In genomic region chr1:243842154-243842553, GRCh38 we compare ENCODE assay signal across 23 cellular contexts. TPM values are rescaled to one million over a fixed set of nuclear protein-coding genes. Genes with fewer than 3 reads are reported as not detected.
A peak's percentile ranks its signal among the peaks of the same experiment; 100 is the strongest.
DNase-seq lines count a peak whose midpoint lies in the region; ATAC-seq, FAIRE-seq and TF ChIP-seq lines count a peak whose summit lies in the region.
"Had no signal": no experiment of that assay in that cellular context is flagged by ENCODE, and none has a peak within 500 bp of the region (broad histone marks: within the 10 kb centered on the region; RNA-seq: fewer than 3 reads in every experiment).

No MANE protein-coding gene starts in this region.

- peak overlapping the region; percentile 23 for H3K4me3 ChIP-seq in CD4-positive, CD25-positive, alpha-beta regulatory T cell (ENCODE audit: low read depth, low read length)
- no peak overlapping the region for H3K4me3 ChIP-seq in brain microvascular endothelial cell (ENCODE audit: low read depth, low read length)
- no peak overlapping the region for H3K4me3 ChIP-seq in osteoblast (ENCODE audit: insufficient read depth, low read length)
- H3K4me3 ChIP-seq: GM23338, neural progenitor cell, spleen had no signal

- peak overlapping the region; percentile 52 for H3K27ac ChIP-seq in CD4-positive, CD25-positive, alpha-beta regulatory T cell (ENCODE audit: insufficient read depth, low read length, poor library complexity, severe bottlenecking)
- H3K27ac ChIP-seq in brain microvascular endothelial cell, result peak overlapping the region; percentile 58
- H3K27ac ChIP-seq in osteoblast (ENCODE audit: low read depth, low read length), result peak overlapping the region; percentile 11
- H3K27ac ChIP-seq: KMS-11, neural progenitor cell, thoracic aorta had no signal

- peaks cover 35 to 63% (median 42%) of the 10 kb centered on the region in 4 donors for H3K4me1 Mint-ChIP-seq in CD4-positive, CD25-positive, alpha-beta regulatory T cell

- in situ Hi-C loops in brain microvascular endothelial cell (cut with HindIII; ENCODE audit: low pct_ligation_motif_present, low sequenced_read_pairs), result no loop called here

- H3K36me3 Mint-ChIP-seq in CD4-positive, CD25-positive, alpha-beta regulatory T cell, result no peaks in the 10 kb centered on the region

- no peaks in the 10 kb centered on the region for H3K9me3 ChIP-seq in CD4-positive, CD25-positive, alpha-beta regulatory T cell (ENCODE audit: control insufficient read depth in 2 of 2, low read length in 2 of 2)
- no peaks in the 10 kb centered on the region for H3K9me3 ChIP-seq in osteoblast (ENCODE audit: low read depth, low read length)
- H3K9me3 ChIP-seq: thoracic aorta had no signal

- no peak overlapping the region for H2AFZ ChIP-seq in osteoblast (ENCODE audit: low read length)
- H2AFZ ChIP-seq: GM23338, neural progenitor cell had no signal

- no peaks in the 10 kb centered on the region for H3K27me3 Mint-ChIP-seq in CD4-positive, CD25-positive, alpha-beta regulatory T cell

- peak in 1 of 3 donors; percentile 13 for DNase-seq in CD4-positive, CD25-positive, alpha-beta regulatory T cell
- DNase-seq in brain microvascular endothelial cell (no peak), osteoblast (ENCODE audit: insufficient read length, low spot score, missing footprints) (no peak), nucleus accumbens (lab: John Stamatoyannopoulos, UW) (no peak), GM20000 (ENCODE audit: low spot score) (no peak), NCI-H1105 treated with DMSO at 0.1 percent for 48 hours (lab: John Stamatoyannopoulos, UW) (no peak), UCSD-AML1 (lab: John Stamatoyannopoulos, UW; ENCODE audit: unreplicated experiment) (no peak)
- DNase-seq: activated CD4-positive, CD25-positive, alpha-beta regulatory T cell; activated naive CD8-positive, alpha-beta T cell treated with anti-CD3 and anti-CD28 coated beads, Interleukin-2, amount 10 ng/mL, durations not matched to agents 7 days and 5 days; activated T-cell treated with anti-CD3 and anti-CD28 coated beads, Interleukin-2, amount 50 U/mL, for 48 hours; GDM1; midbrain; NCI-H2029 treated with DMSO at 0.1 percent for 48 hours; NCI-H510A; Right ventricle myocardium superior; spleen; stimulated activated CD8-positive, alpha-beta memory T cell treated with anti-CD3 and anti-CD28 coated beads, Interleukin-4, amount 100 ng/mL, for 48 hours had no signal

- peak in 1 of 2 donors; percentile 26 for ATAC-seq in CD4-positive, CD25-positive, alpha-beta regulatory T cell (ENCODE audit: low read depth in 2 of 2)
- ATAC-seq: esophagus mucosa, GM23338 had no signal

- H3K36me3 ChIP-seq in CD4-positive, CD25-positive, alpha-beta regulatory T cell (ENCODE audit: control insufficient read depth, insufficient read depth, low read length), result no peaks in the 10 kb centered on the region
- H3K36me3 ChIP-seq in brain microvascular endothelial cell (replicated peaks), result no peaks in the 10 kb centered on the region
- H3K36me3 ChIP-seq in osteoblast (ENCODE audit: insufficient read depth, low read length), result no peaks in the 10 kb centered on the region
- H3K36me3 ChIP-seq: thoracic aorta had no signal

- H3K27me3 ChIP-seq in CD4-positive, CD25-positive, alpha-beta regulatory T cell (ENCODE audit: control insufficient read depth, insufficient read depth, low read length), result no peaks in the 10 kb centered on the region
- H3K27me3 ChIP-seq in brain microvascular endothelial cell (replicated peaks) (no peaks in the 10 kb centered on the region), osteoblast (ENCODE audit: insufficient read depth, low read length) (no peaks in the 10 kb centered on the region)
- H3K27me3 ChIP-seq: neural progenitor cell, spleen had no signal

- peak overlapping the region in 1 of 4 donors; percentile 44 for H3K4me3 Mint-ChIP-seq in CD4-positive, CD25-positive, alpha-beta regulatory T cell
- H3K4me3 Mint-ChIP-seq: activated naive CD8-positive, alpha-beta T cell treated with anti-CD3 and anti-CD28 coated beads, Interleukin-2, amount 10 ng/mL, durations not matched to agents 7 days and 5 days; GM23338; neural progenitor cell had no signal

- H4K20me1 ChIP-seq in osteoblast (ENCODE audit: insufficient read depth, low read length), result peaks cover 3% of the 10 kb centered on the region

- peaks cover 83% of the 10 kb centered on the region for H3K79me2 ChIP-seq in osteoblast (ENCODE audit: insufficient read depth, low read length)

- TF ChIP-seq CTCF in brain microvascular endothelial cell (IDR thresholded peaks at IDR 0.05; ENCODE audit: low read depth, low read length, missing control alignments), result no peak
- TF ChIP-seq CTCF in osteoblast (IDR thresholded peaks at IDR 0.05; ENCODE audit: extremely low read depth, low read depth, low read length), result no peak
- TF ChIP-seq CTCF in GM20000 (IDR thresholded peaks at IDR 0.05; ENCODE audit: extremely low read depth, missing control alignments), result no peak

- peak overlapping the region; percentile 35 for H3K4me2 ChIP-seq in osteoblast (ENCODE audit: insufficient read depth, low read length)
- H3K4me2 ChIP-seq: GM23338, KMS-11, neural progenitor cell had no signal

- H3K4me1 ChIP-seq in CD4-positive, CD25-positive, alpha-beta regulatory T cell (ENCODE audit: control insufficient read depth, insufficient read depth, low read length, poor library complexity, severe bottlenecking), result peaks cover 26% of the 10 kb centered on the region
- H3K4me1 ChIP-seq in osteoblast (ENCODE audit: insufficient read depth, low read length), result peaks cover 31% of the 10 kb centered on the region
- H3K4me1 ChIP-seq: neural progenitor cell had no signal

- peak; percentile 56 for FAIRE-seq in G401.6 (lab: Jason Lieb, UNC)

- H3K9me3 Mint-ChIP-seq in CD4-positive, CD25-positive, alpha-beta regulatory T cell, result peaks cover 0 to 2% (median 0%) of the 10 kb centered on the region in 7 donors
- H3K9me3 Mint-ChIP-seq: GM23338 had no signal

- H3K27ac Mint-ChIP-seq in CD4-positive, CD25-positive, alpha-beta regulatory T cell, result peak overlapping the region in 1 of 3 donors; percentile 5
- H3K27ac Mint-ChIP-seq: activated naive CD8-positive, alpha-beta T cell treated with anti-CD3 and anti-CD28 coated beads, Interleukin-2, amount 10 ng/mL, durations not matched to agents 7 days and 5 days; neural progenitor cell had no signal

RNA-seq across cellular contexts. Expression of gene AKT3, which starts 7.9 kb away (rescaled TPM):
- total RNA-seq in CD4-positive, CD25-positive, alpha-beta regulatory T cell, result 84.2 TPM
- 1 to 10 TPM in 3 of 4 donors, under 1 TPM in 1; 0.81 to 3.0 (median 2.3) TPM for polyA plus RNA-seq in CD4-positive, CD25-positive, alpha-beta regulatory T cell
- total RNA-seq in osteoblast, result 38.7 and 41.3 TPM in 2 replicates
